In the genomic region with DNA sequence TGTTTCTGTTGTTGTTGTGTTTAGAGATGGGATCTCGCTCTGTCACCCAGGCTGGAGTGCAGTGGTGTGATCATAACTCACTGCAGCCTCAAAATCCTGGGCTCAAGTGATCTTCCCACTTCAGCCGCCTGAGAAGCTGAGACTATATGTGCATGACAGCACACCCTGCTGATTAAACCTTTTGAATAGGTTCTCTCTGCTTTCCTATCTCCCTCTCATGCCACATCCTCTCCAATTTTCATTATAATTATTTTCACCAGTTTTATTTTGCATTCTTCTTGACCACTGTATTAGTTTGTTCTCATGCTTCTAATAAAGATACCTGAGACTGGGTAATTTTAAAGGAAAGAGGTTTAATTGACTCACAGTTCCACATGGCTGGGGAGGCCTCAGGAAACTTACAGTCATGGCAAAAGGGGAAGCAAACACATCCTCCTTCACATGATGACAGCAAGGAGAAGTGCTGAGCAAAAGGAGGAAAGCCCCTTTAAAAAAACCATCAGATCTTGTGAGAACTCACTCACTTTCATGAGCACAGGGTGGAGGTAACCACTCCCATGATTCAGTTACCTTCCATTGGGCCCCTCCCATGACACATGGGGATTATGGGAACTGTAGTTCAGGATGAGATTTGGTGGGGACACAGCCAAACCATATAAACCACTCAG, we compare ENCODE assay signal across 11 cellular contexts. TPM values are rescaled to one million over a fixed set of nuclear protein-coding genes. Genes with fewer than 3 reads are reported as not detected.
DNase-seq lines count a peak whose midpoint lies in the region; ATAC-seq lines count a peak whose summit lies in the region.
"Had no signal": no experiment of that assay in that cellular context is flagged by ENCODE, and none has a peak within 500 bp of the region (broad histone marks: within the 10 kb centered on the region; RNA-seq: fewer than 3 reads in every experiment).

No MANE protein-coding gene starts in this region.

- peak overlapping the region; percentile 25 for H3K27ac Mint-ChIP-seq in activated CD8-positive, alpha-beta memory T cell treated with anti-CD3 and anti-CD28 coated beads, Interleukin-2, amount 10 ng/mL, durations not matched to agents 7 days and 5 days
- H3K27ac Mint-ChIP-seq in activated CD8-positive, alpha-beta T cell treated with anti-CD3 and anti-CD28 coated beads, Interleukin-2, amount 10 ng/mL, durations not matched to agents 7 days and 5 days, result no peak overlapping the region

- no peak overlapping the region for H3K4me3 Mint-ChIP-seq in activated CD8-positive, alpha-beta memory T cell treated with anti-CD3 and anti-CD28 coated beads, Interleukin-2, amount 10 ng/mL, durations not matched to agents 7 days and 5 days
- H3K4me3 Mint-ChIP-seq in activated CD8-positive, alpha-beta T cell treated with anti-CD3 and anti-CD28 coated beads, Interleukin-2, amount 10 ng/mL, durations not matched to agents 7 days and 5 days, result no peak overlapping the region

- CTCF ChIA-PET in activated CD8-positive, alpha-beta memory T cell treated with anti-CD3 and anti-CD28 coated beads, Interleukin-2, amount 10 ng/mL, durations not matched to agents 7 days and 5 days (lab: Charles Lee), result no interaction called here
- CTCF ChIA-PET in activated CD8-positive, alpha-beta T cell treated with anti-CD3 and anti-CD28 coated beads, Interleukin-2, amount 10 ng/mL, durations not matched to agents 7 days and 5 days (lab: Charles Lee), result interaction anchor here (1.1 kb wide), 1 partner anchor 31 kb away, joined by 3 read pairs; no protein-coding TSS in a partner anchor

- H3K9me3 Mint-ChIP-seq in activated CD8-positive, alpha-beta memory T cell treated with anti-CD3 and anti-CD28 coated beads, Interleukin-2, amount 10 ng/mL, durations not matched to agents 7 days and 5 days (ENCODE audit: low read depth), result peaks cover 14% of the 10 kb centered on the region
- H3K9me3 Mint-ChIP-seq in activated CD8-positive, alpha-beta T cell treated with anti-CD3 and anti-CD28 coated beads, Interleukin-2, amount 10 ng/mL, durations not matched to agents 7 days and 5 days (ENCODE audit: insufficient read depth), result peaks cover 24% of the 10 kb centered on the region

- in situ Hi-C loops in HAP-1 (cut with MboI; ENCODE audit: low sequenced_read_pairs), result no loop called here

- H3K4me1 ChIP-seq in HAP-1, result no peaks in the 10 kb centered on the region

- H3K27me3 ChIP-seq in HAP-1 (ENCODE audit: low read depth), result no peaks in the 10 kb centered on the region

- H3K4me3 ChIP-seq in HAP-1, result no peak overlapping the region
- H3K4me3 ChIP-seq: SK-N-MC had no signal

- H3K9me3 ChIP-seq in HAP-1, result no peaks in the 10 kb centered on the region

- ATAC-seq in activated CD8-positive, alpha-beta memory T cell treated with anti-CD3 and anti-CD28 coated beads, Interleukin-2, amount 10 ng/mL, durations not matched to agents 7 days and 5 days, result peak; percentile 57
- ATAC-seq in HG02885 (IDR thresholded peaks at IDR 0.05; ENCODE audit: poor library complexity, unreplicated experiment) (peak; percentile 62), HG03521 (IDR thresholded peaks at IDR 0.05; ENCODE audit: unreplicated experiment) (no peak)
- ATAC-seq in activated CD8-positive, alpha-beta T cell treated with anti-CD3 and anti-CD28 coated beads, Interleukin-2, amount 10 ng/mL, durations not matched to agents 7 days and 5 days, result peak; percentile 47

- no peaks in the 10 kb centered on the region for H3K27me3 Mint-ChIP-seq in activated CD8-positive, alpha-beta memory T cell treated with anti-CD3 and anti-CD28 coated beads, Interleukin-2, amount 10 ng/mL, durations not matched to agents 7 days and 5 days
- H3K27me3 Mint-ChIP-seq in activated CD8-positive, alpha-beta T cell treated with anti-CD3 and anti-CD28 coated beads, Interleukin-2, amount 10 ng/mL, durations not matched to agents 7 days and 5 days (ENCODE audit: low read depth), result no peaks in the 10 kb centered on the region

- DNase-seq in activated CD8-positive, alpha-beta memory T cell treated with anti-CD3 and anti-CD28 coated beads, Interleukin-2, amount 10 ng/mL, durations not matched to agents 7 days and 5 days, result peak; percentile 41
- no peak for DNase-seq in activated CD8-positive, alpha-beta memory T cell treated with anti-CD3 and anti-CD28 coated beads for 24 hours
- no peak for DNase-seq in activated CD8-positive, alpha-beta T cell treated with anti-CD3 and anti-CD28 coated beads, Interleukin-2, amount 10 ng/mL, durations not matched to agents 7 days and 5 days
- peak; percentile 5 to 32 (median 27) for DNase-seq in stimulated activated CD4-positive, alpha-beta T cell treated with anti-CD3 and anti-CD28 coated beads, TNF-alpha, amount 100 ng/mL, for 24 hours (ENCODE audit: low read depth in 3 of 3)
- DNase-seq in HAP-1 (ENCODE audit: low spot score in 2 of 2), result no peak
- no peak for DNase-seq in glomerular visceral epithelial cell (ENCODE audit: extremely low spot score)
- DNase-seq: AML-193, posterior cingulate gyrus had no signal

- peaks cover 30% of the 10 kb centered on the region for H3K36me3 ChIP-seq in HAP-1 (replicated peaks)

- peaks cover 87% of the 10 kb centered on the region for H3K36me3 Mint-ChIP-seq in activated CD8-positive, alpha-beta memory T cell treated with anti-CD3 and anti-CD28 coated beads, Interleukin-2, amount 10 ng/mL, durations not matched to agents 7 days and 5 days
- H3K36me3 Mint-ChIP-seq in activated CD8-positive, alpha-beta T cell treated with anti-CD3 and anti-CD28 coated beads, Interleukin-2, amount 10 ng/mL, durations not matched to agents 7 days and 5 days (ENCODE audit: low read depth), result peaks cover 90% of the 10 kb centered on the region

- POLR2A ChIA-PET in activated CD8-positive, alpha-beta T cell treated with anti-CD3 and anti-CD28 coated beads, Interleukin-2, amount 10 ng/mL, durations not matched to agents 7 days and 5 days (lab: Charles Lee), result interaction anchor here (0.7 kb wide), 1 partner anchor 23 kb away, joined by 3 read pairs; no protein-coding TSS in a partner anchor

- H3K4me1 Mint-ChIP-seq in activated CD8-positive, alpha-beta memory T cell treated with anti-CD3 and anti-CD28 coated beads, Interleukin-2, amount 10 ng/mL, durations not matched to agents 7 days and 5 days, result peaks cover 40% of the 10 kb centered on the region
- H3K4me1 Mint-ChIP-seq in activated CD8-positive, alpha-beta T cell treated with anti-CD3 and anti-CD28 coated beads, Interleukin-2, amount 10 ng/mL, durations not matched to agents 7 days and 5 days (ENCODE audit: low read depth), result peaks cover 40% of the 10 kb centered on the region

RNA-seq across cellular contexts. Expression of gene AGK, which starts 12.9 kb away (rescaled TPM):
- total RNA-seq in activated CD8-positive, alpha-beta memory T cell treated with anti-CD3 and anti-CD28 coated beads, Interleukin-2, amount 10 ng/mL, durations not matched to agents 7 days and 5 days, result 10 to 100 TPM; 45.9 to 75.8 TPM
- 10 to 100 TPM; 41.0 to 41.2 TPM for total RNA-seq in activated CD8-positive, alpha-beta T cell treated with anti-CD3 and anti-CD28 coated beads, Interleukin-2, amount 10 ng/mL, durations not matched to agents 7 days and 5 days

Comparison
In these comparisons a context has a peak if more than half of its experiments do, and no peak if none do; other contexts are left out.
1. DNase-seq: peak in activated CD8-positive, alpha-beta memory T cell treated with anti-CD3 and anti-CD28 coated beads, Interleukin-2, amount 10 ng/mL, durations not matched to agents 7 days and 5 days (single experiment) and stimulated activated CD4-positive, alpha-beta T cell treated with anti-CD3 and anti-CD28 coated beads, TNF-alpha, amount 100 ng/mL, for 24 hours (3 of 3); none in activated CD8-positive, alpha-beta memory T cell treated with anti-CD3 and anti-CD28 coated beads for 24 hours (single experiment), activated CD8-positive, alpha-beta T cell treated with anti-CD3 and anti-CD28 coated beads, Interleukin-2, amount 10 ng/mL, durations not matched to agents 7 days and 5 days (single experiment), HAP-1 (0 of 2) and glomerular visceral epithelial cell (single experiment).